8 cellular contexts compared by ENCODE assay signal in genomic region chr17:2892305-2892971, GRCh38.
DNase-seq lines count a peak whose midpoint lies in the region; ATAC-seq, FAIRE-seq and TF ChIP-seq lines count a peak whose summit lies in the region.

No MANE protein-coding gene starts in this region.

- H3K27ac ChIP-seq in stomach: peak overlapping the region; percentile 80 to 89 (median 83)

- no peaks in the 10 kb centered on the region for H3K9me3 ChIP-seq in stomach

- TF ChIP-seq POLR2A in stomach (IDR thresholded peaks at IDR 0.05) (no peak), GM12892 (IDR thresholded peaks at IDR 0.05; ENCODE audit: low read depth, low read length) (no peak)

- no peaks in the 10 kb centered on the region for H3K36me3 ChIP-seq in stomach

- no peak overlapping the region for H3K4me3 Mint-ChIP-seq in activated naive CD4-positive, alpha-beta T cell treated with anti-CD3 and anti-CD28 coated beads for 36 hours

- intact Hi-C loops in activated naive CD4-positive, alpha-beta T cell treated with anti-CD3 and anti-CD28 coated beads for 36 hours (cut with micrococcal nuclease): no loop called here
- intact Hi-C loops in stomach (cut with DNase I; ENCODE audit: low total_unique reads): no loop called here

- H3K27me3 Mint-ChIP-seq in activated naive CD4-positive, alpha-beta T cell treated with anti-CD3 and anti-CD28 coated beads for 36 hours (ENCODE audit: low read depth): no peaks in the 10 kb centered on the region

- 53 to 66% (median 61%) methylated on average over 8 of the region's 8 CpGs for WGBS in stomach, 5 donors

- CTCF ChIA-PET in activated naive CD4-positive, alpha-beta T cell treated with anti-CD3 and anti-CD28 coated beads for 36 hours (lab: Charles Lee): no interaction called here

- H3K27me3 ChIP-seq in stomach: no peaks in the 10 kb centered on the region

- FAIRE-seq in GM12892 (lab: Jason Lieb, UNC): no peak

- no peak for TF ChIP-seq EP300 in stomach (IDR thresholded peaks at IDR 0.05)

- H3K4me1 ChIP-seq in stomach: peaks cover 23 to 48% (median 32%) of the 10 kb centered on the region in 4 donors

- H3K27ac Mint-ChIP-seq in activated naive CD4-positive, alpha-beta T cell treated with anti-CD3 and anti-CD28 coated beads, Interleukin-2, amount 50 U/mL, for 72 hours: peak overlapping the region in 1 of 2 donors; percentile 2
- H3K27ac Mint-ChIP-seq in activated naive CD4-positive, alpha-beta T cell treated with anti-CD3 and anti-CD28 coated beads for 36 hours: no peak overlapping the region

- TF ChIP-seq CTCF in foreskin fibroblast (IDR thresholded peaks at IDR 0.05; ENCODE audit: low read depth, low read length): no peak
- TF ChIP-seq CTCF in stomach (IDR thresholded peaks at IDR 0.05): no peak

- DNase-seq in activated naive CD4-positive, alpha-beta T cell treated with anti-CD3 and anti-CD28 coated beads, Interleukin-2, amount 50 U/mL, for 72 hours (ENCODE audit: low spot score in 2 of 2): no peak
- no peak for DNase-seq in activated naive CD4-positive, alpha-beta T cell treated with anti-CD3 and anti-CD28 coated beads for 36 hours
- DNase-seq in RPMI7951 (ENCODE audit: low read depth): peak; percentile 76
- DNase-seq in foreskin fibroblast: peak; percentile 74 to 94
- peak; percentile 74 for DNase-seq in stomach
- no peak for DNase-seq in GM12892 (ENCODE audit: insufficient read length)
- DNase-seq in NCI-H1092 treated with DMSO at 0.1 percent for 48 hours (lab: John Stamatoyannopoulos, UW): no peak

- H3K36me3 Mint-ChIP-seq in activated naive CD4-positive, alpha-beta T cell treated with anti-CD3 and anti-CD28 coated beads, Interleukin-2, amount 50 U/mL, for 72 hours: no peaks in the 10 kb centered on the region
- H3K36me3 Mint-ChIP-seq in activated naive CD4-positive, alpha-beta T cell treated with anti-CD3 and anti-CD28 coated beads for 36 hours (ENCODE audit: low read depth): no peaks in the 10 kb centered on the region

- peak; percentile 75 to 99 for ATAC-seq in activated naive CD4-positive, alpha-beta T cell treated with anti-CD3 and anti-CD28 coated beads, Interleukin-2, amount 50 U/mL, for 72 hours
- ATAC-seq in HG03280 (IDR thresholded peaks at IDR 0.05; ENCODE audit: unreplicated experiment): no peak

- H3K9me3 Mint-ChIP-seq in activated naive CD4-positive, alpha-beta T cell treated with anti-CD3 and anti-CD28 coated beads, Interleukin-2, amount 50 U/mL, for 72 hours: no peaks in the 10 kb centered on the region
- H3K9me3 Mint-ChIP-seq in activated naive CD4-positive, alpha-beta T cell treated with anti-CD3 and anti-CD28 coated beads for 36 hours: no peaks in the 10 kb centered on the region

- H3K4me3 ChIP-seq in foreskin fibroblast (ENCODE audit: low read depth in 1 of 2, low read length in 2 of 2) (no peak overlapping the region), stomach (no peak overlapping the region)

- no peaks in the 10 kb centered on the region for H3K4me1 Mint-ChIP-seq in activated naive CD4-positive, alpha-beta T cell treated with anti-CD3 and anti-CD28 coated beads for 36 hours (ENCODE audit: low read depth)

Comparison
In these comparisons a context has a peak if more than half of its experiments do, and no peak if none do; other contexts are left out.
1. DNase-seq: peak in RPMI7951 (single experiment), foreskin fibroblast (2 of 2) and stomach (single experiment); none in activated naive CD4-positive, alpha-beta T cell treated with anti-CD3 and anti-CD28 coated beads, Interleukin-2, amount 50 U/mL, for 72 hours (0 of 2), activated naive CD4-positive, alpha-beta T cell treated with anti-CD3 and anti-CD28 coated beads for 36 hours (single experiment), GM12892 (single experiment) and NCI-H1092 treated with DMSO at 0.1 percent for 48 hours (single experiment).